ENCODE assay signal across 1 cellular context in genomic region chr14:92225731-92226130, GRCh38.
TF ChIP-seq lines count a peak whose summit lies in the region.

No MANE protein-coding gene starts in this region.

TF ChIP-seq in GM23338, 12 proteins besides CTCF, POLR2A, EP300 and RAD21 (continued from another document):
- TF ChIP-seq ZNF462 (CRISPR knock-in tag; IDR thresholded peaks at IDR 0.05) (no peak), ETS1 (IDR thresholded peaks at IDR 0.05) (no peak), EZH2phosphoT487 (IDR thresholded peaks at IDR 0.05; ENCODE audit: unreplicated experiment) (no peak), EZH2 (IDR thresholded peaks at IDR 0.05; ENCODE audit: low read depth, unreplicated experiment) (no peak), ZNF114 (CRISPR knock-in tag; IDR thresholded peaks at IDR 0.05) (no peak)
